ENCODE assay signal across 8 cellular contexts in genomic region chr19:48492925-48493717, GRCh38. TPM values are rescaled to one million over a fixed set of nuclear protein-coding genes. Genes with fewer than 3 reads are reported as not detected.
DNase-seq lines count a peak whose midpoint lies in the region; ATAC-seq and TF ChIP-seq lines count a peak whose summit lies in the region.

No MANE protein-coding gene starts in this region.

- H3K27me3 ChIP-seq in lower lobe of right lung (ENCODE audit: low read depth), result peaks cover 15% of the 10 kb centered on the region

- H3K4me1 Mint-ChIP-seq in activated CD4-positive, alpha-beta memory T cell treated with anti-CD3 and anti-CD28 coated beads for 36 hours (ENCODE audit: low read depth), result peaks cover 31% of the 10 kb centered on the region

- no peak for TF ChIP-seq CTCF in lower lobe of right lung (IDR thresholded peaks at IDR 0.05)

- no peak overlapping the region for H3K27ac Mint-ChIP-seq in activated CD4-positive, alpha-beta memory T cell treated with anti-CD3 and anti-CD28 coated beads for 36 hours

- in situ Hi-C loops in GM18951 (cut with MboI; ENCODE audit: low sequenced_read_pairs, unreplicated experiment), result no loop called here

- peak; percentile 37 for TF ChIP-seq POLR2A in GM18951 (IDR thresholded peaks at IDR 0.05; ENCODE audit: extremely low read depth, insufficient read depth, insufficient read length)

- POLR2A ChIA-PET in activated CD4-positive, alpha-beta memory T cell treated with anti-CD3 and anti-CD28 coated beads for 36 hours (lab: Charles Lee), result interaction anchor here (0.7 to 1.3 kb wide), 2 partner anchors 12 to 18 kb away, joined by 3 read pairs; no protein-coding TSS in a partner anchor

- peak overlapping the region; percentile 56 for H3K4me3 Mint-ChIP-seq in activated CD4-positive, alpha-beta memory T cell treated with anti-CD3 and anti-CD28 coated beads for 36 hours

- CTCF ChIA-PET in activated CD4-positive, alpha-beta memory T cell treated with anti-CD3 and anti-CD28 coated beads for 36 hours (lab: Charles Lee), result interaction anchor here (0.9 to 2.3 kb wide), 6 partner anchors 11 to 116 kb away, joined by 4 to 19 read pairs (median 8); partner anchors contain the start of gene KDELR1

- H3K4me1 ChIP-seq in lower lobe of right lung, result peaks cover 50% of the 10 kb centered on the region

- peak overlapping the region; percentile 56 for H3K4me3 ChIP-seq in lower lobe of right lung

- intact Hi-C loops in activated CD4-positive, alpha-beta memory T cell treated with anti-CD3 and anti-CD28 coated beads for 36 hours (cut with micrococcal nuclease), result loop anchor here (1.0 to 5.0 kb wide), 4 partner anchors 9 to 171 kb away; a partner anchor contains a TSS
- intact Hi-C loops in lower lobe of right lung (cut with DNase I), result no loop called here

- DNase-seq in AG08395 (ENCODE audit: low spot score) (peak; percentile 99), NCI-H748 (lab: John Stamatoyannopoulos, UW; ENCODE audit: unreplicated experiment) (peak; percentile 99), ecto neural progenitor cell (ENCODE audit: low spot score) (peak; percentile 97), lower lobe of right lung (peak; percentile 97)
- peak; percentile 92 for DNase-seq in activated CD4-positive, alpha-beta memory T cell treated with anti-CD3 and anti-CD28 coated beads for 36 hours
- peak; percentile 42 to 69 (median 51) for DNase-seq in stimulated activated CD4-positive, alpha-beta T cell treated with anti-CD3 and anti-CD28 coated beads, TNF-alpha, amount 100 ng/mL, for 1 hour (ENCODE audit: low read depth in 3 of 3, low spot score in 1 of 3)

- H3K36me3 ChIP-seq in lower lobe of right lung, result no peaks in the 10 kb centered on the region

- no peaks in the 10 kb centered on the region for H3K9me3 Mint-ChIP-seq in activated CD4-positive, alpha-beta memory T cell treated with anti-CD3 and anti-CD28 coated beads for 36 hours

- no peaks in the 10 kb centered on the region for H3K9me3 ChIP-seq in lower lobe of right lung

- H3K27me3 Mint-ChIP-seq in activated CD4-positive, alpha-beta memory T cell treated with anti-CD3 and anti-CD28 coated beads for 36 hours, result peaks cover 45% of the 10 kb centered on the region

- peak; percentile 58 for ATAC-seq in HG03159 (IDR thresholded peaks at IDR 0.05; ENCODE audit: unreplicated experiment)
- peak; percentile 90 to 93 for ATAC-seq in lower lobe of right lung

- peak overlapping the region; percentile 68 for H3K27ac ChIP-seq in lower lobe of right lung

- no peaks in the 10 kb centered on the region for H3K36me3 Mint-ChIP-seq in activated CD4-positive, alpha-beta memory T cell treated with anti-CD3 and anti-CD28 coated beads for 36 hours

RNA-seq across cellular contexts. Expression of gene LMTK3, which starts 18.5 kb away (rescaled TPM):
- total RNA-seq in activated CD4-positive, alpha-beta memory T cell treated with anti-CD3 and anti-CD28 coated beads for 36 hours, result 1 to 10 TPM; 3.6 to 3.8 TPM
- 7.1 TPM for total RNA-seq in lower lobe of right lung

RNA-seq across cellular contexts. Expression of gene CYTH2, which starts 24.0 kb away (rescaled TPM):
- 10 to 100 TPM; 31.5 to 33.6 TPM for total RNA-seq in activated CD4-positive, alpha-beta memory T cell treated with anti-CD3 and anti-CD28 coated beads for 36 hours
- total RNA-seq in lower lobe of right lung, result 75.2 TPM

RNA-seq across cellular contexts. Expression of gene KCNJ14, which starts 37.7 kb away (rescaled TPM):
- 1 to 10 TPM; 1.2 TPM for total RNA-seq in activated CD4-positive, alpha-beta memory T cell treated with anti-CD3 and anti-CD28 coated beads for 36 hours
- 0.71 TPM for total RNA-seq in lower lobe of right lung

RNA-seq across cellular contexts. Expression of gene GRWD1, which starts 47.3 kb away (rescaled TPM):
- 10 to 100 TPM; 38.8 to 45.3 TPM for total RNA-seq in activated CD4-positive, alpha-beta memory T cell treated with anti-CD3 and anti-CD28 coated beads for 36 hours
- 25.8 TPM for total RNA-seq in lower lobe of right lung

RNA-seq across cellular contexts. Expression of gene SULT2B1, which starts 58.9 kb away (rescaled TPM):
- not detected for total RNA-seq in activated CD4-positive, alpha-beta memory T cell treated with anti-CD3 and anti-CD28 coated beads for 36 hours
- 14.4 TPM for total RNA-seq in lower lobe of right lung

Comparison
In these comparisons a context has a peak if more than half of its experiments do, and no peak if none do; other contexts are left out.
1. Peak in every context shown above with its lines: DNase-seq, ATAC-seq, H3K4me3 ChIP-seq and H3K27ac ChIP-seq.